In genomic region chr2:25587361-25587760, GRCh38 we compare ENCODE assay signal across 12 cellular contexts.
DNase-seq lines count a peak whose midpoint lies in the region; ATAC-seq, FAIRE-seq and TF ChIP-seq lines count a peak whose summit lies in the region.
"Had no signal": no experiment of that assay in that cellular context is flagged by ENCODE, and none has a peak within 500 bp of the region (broad histone marks: within the 10 kb centered on the region; RNA-seq: fewer than 3 reads in every experiment).

No MANE protein-coding gene starts in this region.

- DNase-seq in activated CD8-positive, alpha-beta memory T cell treated with anti-CD3 and anti-CD28 coated beads, Interleukin-2, amount 10 ng/mL, durations not matched to agents 7 days and 5 days = peak; percentile 59
- DNase-seq in activated CD8-positive, alpha-beta memory T cell treated with anti-CD3 and anti-CD28 coated beads, Interleukin-2, amount 50 U/mL, for 48 hours = no peak
- DNase-seq in MG63 (peak; percentile 22), epithelial cell of esophagus (ENCODE audit: low read depth) (peak; percentile 43), HTR-8/SVneo (ENCODE audit: insufficient read length, low spot score) (no peak), coronary artery (ENCODE audit: low spot score) (no peak), NCI-H510A treated with DMSO at 0.1 percent for 48 hours (lab: John Stamatoyannopoulos, UW) (no peak)
- DNase-seq in stimulated activated naive B cell treated with anti-CD40 and anti-IgM and Interleukin-4, amounts not matched to agents 10 μg/mL and 1 μg/mL and 100 μg/mL, for 72 hours = no peak
- DNase-seq: activated CD4-positive, CD25-positive, alpha-beta regulatory T cell; NCI-H69 had no signal

- no peak for FAIRE-seq in HTR-8/SVneo (lab: Jason Lieb, UNC)

- CTCF ChIA-PET in activated CD8-positive, alpha-beta memory T cell treated with anti-CD3 and anti-CD28 coated beads, Interleukin-2, amount 10 ng/mL, durations not matched to agents 7 days and 5 days (lab: Charles Lee) = interaction anchor here (1.3 to 1.4 kb wide), 2 partner anchors 20 to 278 kb away, joined by 3 to 4 read pairs; no protein-coding TSS in a partner anchor

- no peak overlapping the region for H3K4me3 ChIP-seq in MG63
- no peak overlapping the region for H3K4me3 ChIP-seq in epithelial cell of esophagus (ENCODE audit: low read length)
- no peak overlapping the region for H3K4me3 ChIP-seq in coronary artery
- H3K4me3 ChIP-seq: lung had no signal

- peaks cover 46% of the 10 kb centered on the region for H3K4me1 Mint-ChIP-seq in activated CD8-positive, alpha-beta memory T cell treated with anti-CD3 and anti-CD28 coated beads, Interleukin-2, amount 10 ng/mL, durations not matched to agents 7 days and 5 days
- peaks cover 17 to 19% of the 10 kb centered on the region in 2 donors for H3K4me1 Mint-ChIP-seq in stimulated activated naive B cell treated with anti-CD40 and anti-IgM and Interleukin-4, amounts not matched to agents 10 μg/mL and 1 μg/mL and 100 μg/mL, for 72 hours

- no peak for TF ChIP-seq CTCF in epithelial cell of esophagus (IDR thresholded peaks at IDR 0.05; ENCODE audit: insufficient read depth, low read depth, low read length, missing control alignments)
- no peak for TF ChIP-seq CTCF in coronary artery (IDR thresholded peaks at IDR 0.05)

- no peaks in the 10 kb centered on the region for H3K36me3 ChIP-seq in MG63

- H3K27me3 ChIP-seq in MG63 = no peaks in the 10 kb centered on the region

- ATAC-seq in activated CD8-positive, alpha-beta memory T cell treated with anti-CD3 and anti-CD28 coated beads, Interleukin-2, amount 10 ng/mL, durations not matched to agents 7 days and 5 days = no peak
- ATAC-seq in stimulated activated naive B cell treated with anti-CD40 and anti-IgM and Interleukin-4, amounts not matched to agents 10 μg/mL and 1 μg/mL and 100 μg/mL, for 72 hours (replicated peaks) = peak; percentile 36 to 61

- peak overlapping the region; percentile 52 for H3K27ac Mint-ChIP-seq in activated CD8-positive, alpha-beta memory T cell treated with anti-CD3 and anti-CD28 coated beads, Interleukin-2, amount 10 ng/mL, durations not matched to agents 7 days and 5 days
- no peak overlapping the region for H3K27ac Mint-ChIP-seq in stimulated activated naive B cell treated with anti-CD40 and anti-IgM and Interleukin-4, amounts not matched to agents 10 μg/mL and 1 μg/mL and 100 μg/mL, for 72 hours

- no peak overlapping the region for H3K4me3 Mint-ChIP-seq in activated CD8-positive, alpha-beta memory T cell treated with anti-CD3 and anti-CD28 coated beads, Interleukin-2, amount 10 ng/mL, durations not matched to agents 7 days and 5 days
- H3K4me3 Mint-ChIP-seq in stimulated activated naive B cell treated with anti-CD40 and anti-IgM and Interleukin-4, amounts not matched to agents 10 μg/mL and 1 μg/mL and 100 μg/mL, for 72 hours = no peak overlapping the region

- H3K9me3 ChIP-seq in MG63 = no peaks in the 10 kb centered on the region

- peaks cover 3% of the 10 kb centered on the region for H3K36me3 Mint-ChIP-seq in activated CD8-positive, alpha-beta memory T cell treated with anti-CD3 and anti-CD28 coated beads, Interleukin-2, amount 10 ng/mL, durations not matched to agents 7 days and 5 days
- peaks cover under 1 to 3% of the 10 kb centered on the region in 2 donors for H3K36me3 Mint-ChIP-seq in stimulated activated naive B cell treated with anti-CD40 and anti-IgM and Interleukin-4, amounts not matched to agents 10 μg/mL and 1 μg/mL and 100 μg/mL, for 72 hours

- H3K27me3 Mint-ChIP-seq in activated CD8-positive, alpha-beta memory T cell treated with anti-CD3 and anti-CD28 coated beads, Interleukin-2, amount 10 ng/mL, durations not matched to agents 7 days and 5 days = no peaks in the 10 kb centered on the region
- no peaks in the 10 kb centered on the region for H3K27me3 Mint-ChIP-seq in stimulated activated naive B cell treated with anti-CD40 and anti-IgM and Interleukin-4, amounts not matched to agents 10 μg/mL and 1 μg/mL and 100 μg/mL, for 72 hours

- no peaks in the 10 kb centered on the region for H3K9me3 Mint-ChIP-seq in activated CD8-positive, alpha-beta memory T cell treated with anti-CD3 and anti-CD28 coated beads, Interleukin-2, amount 10 ng/mL, durations not matched to agents 7 days and 5 days (ENCODE audit: low read depth)
- peaks cover 0 to 1% of the 10 kb centered on the region in 2 donors for H3K9me3 Mint-ChIP-seq in stimulated activated naive B cell treated with anti-CD40 and anti-IgM and Interleukin-4, amounts not matched to agents 10 μg/mL and 1 μg/mL and 100 μg/mL, for 72 hours

- H3K27ac ChIP-seq in coronary artery = no peak overlapping the region
- H3K27ac ChIP-seq: C4-2B had no signal

Comparison
In these comparisons a context has a peak if more than half of its experiments do, and no peak if none do; other contexts are left out.
1. DNase-seq: peak in activated CD8-positive, alpha-beta memory T cell treated with anti-CD3 and anti-CD28 coated beads, Interleukin-2, amount 10 ng/mL, durations not matched to agents 7 days and 5 days (single experiment), MG63 (single experiment) and epithelial cell of esophagus (single experiment); none in activated CD8-positive, alpha-beta memory T cell treated with anti-CD3 and anti-CD28 coated beads, Interleukin-2, amount 50 U/mL, for 48 hours (single experiment), stimulated activated naive B cell treated with anti-CD40 and anti-IgM and Interleukin-4, amounts not matched to agents 10 μg/mL and 1 μg/mL and 100 μg/mL, for 72 hours (single experiment), HTR-8/SVneo (single experiment), coronary artery (single experiment) and NCI-H510A treated with DMSO at 0.1 percent for 48 hours (single experiment).